Comparison of ENCODE assay signal across 8 cellular contexts in the genomic region with DNA sequence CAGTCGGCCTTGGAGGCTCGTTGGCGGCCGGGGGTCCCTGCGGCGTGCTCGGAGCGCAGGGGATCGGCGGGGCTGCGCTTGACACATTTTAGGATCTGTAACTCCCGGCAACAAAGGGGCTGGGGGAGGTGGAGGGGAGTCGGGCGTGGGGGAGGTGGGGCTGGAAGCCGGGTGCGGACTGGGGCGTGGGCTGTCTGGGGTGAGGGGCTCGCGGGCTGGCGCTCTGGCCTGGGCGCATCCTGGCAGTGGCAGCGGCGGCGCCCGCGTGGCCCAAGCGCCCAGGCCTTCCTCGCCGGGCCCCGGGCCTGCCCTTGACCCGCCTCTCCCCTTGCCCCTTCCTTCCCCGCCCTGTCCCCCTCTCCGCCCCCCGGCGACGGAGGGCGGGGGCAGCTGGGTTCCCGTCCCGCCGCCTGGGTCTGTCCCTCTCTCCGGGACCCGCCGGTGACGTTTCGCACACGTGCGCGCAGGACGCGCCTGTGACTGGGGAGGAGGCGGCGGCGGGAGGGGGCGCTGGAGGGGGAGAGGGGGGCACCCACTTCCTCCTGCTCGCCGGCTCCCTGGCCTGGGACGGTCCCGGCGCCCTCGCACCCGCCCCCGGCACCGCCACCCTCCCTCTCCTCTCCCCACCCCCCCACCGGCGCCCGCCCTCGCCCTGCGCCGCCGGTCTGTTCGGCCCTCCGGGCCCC. TPM values are rescaled to one million over a fixed set of nuclear protein-coding genes. Genes with fewer than 3 reads are reported as not detected.
DNase-seq lines count a peak whose midpoint lies in the region; ATAC-seq, FAIRE-seq and TF ChIP-seq lines count a peak whose summit lies in the region.

No MANE protein-coding gene starts in this region.

- peaks cover 48% of the 10 kb centered on the region for H3K79me2 ChIP-seq in osteoblast (ENCODE audit: insufficient read depth, low read length)

- H3K4me1 ChIP-seq in osteoblast (ENCODE audit: insufficient read depth, low read length) (peaks cover 7% of the 10 kb centered on the region), thoracic aorta (ENCODE audit: control insufficient read depth in 1 of 2, low read depth in 2 of 2) (peaks cover 0 to 4% of the 10 kb centered on the region in 2 donors)

- H3K27me3 ChIP-seq in osteoblast (ENCODE audit: insufficient read depth, low read length) = no peaks in the 10 kb centered on the region
- H3K27me3 ChIP-seq in thoracic aorta (replicated peaks; ENCODE audit: insufficient read depth) = no peaks in the 10 kb centered on the region

- peak overlapping the region; percentile 94 for H3K4me2 ChIP-seq in osteoblast (ENCODE audit: insufficient read depth, low read length)

- DNase-seq in GDM1 (lab: John Stamatoyannopoulos, UW) (peak; percentile 97), H54 (ENCODE audit: insufficient read length, low spot score) (peak; percentile 80), LoVo (ENCODE audit: low spot score) (peak; percentile 83), SK-N-DZ (ENCODE audit: low spot score) (peak; percentile 82), globus pallidus (ENCODE audit: low spot score) (peak; percentile 75), osteoblast (ENCODE audit: insufficient read length, low spot score, missing footprints) (peak; percentile 97), thoracic aorta (ENCODE audit: low spot score) (peak; percentile 70)
- peak; percentile 94 for DNase-seq in activated naive CD4-positive, alpha-beta T cell treated with anti-CD3 and anti-CD28 coated beads, Interleukin-2, amount 10 ng/mL, durations not matched to agents 7 days and 5 days

- peak; percentile 72 for TF ChIP-seq POLR2A in H54 (IDR thresholded peaks at IDR 0.05; ENCODE audit: low read depth, low read length)

- TF ChIP-seq CTCF in osteoblast (IDR thresholded peaks at IDR 0.05; ENCODE audit: extremely low read depth, low read depth, low read length) (no peak), thoracic aorta (IDR thresholded peaks at IDR 0.05) (no peak)

- H3K27me3 Mint-ChIP-seq in activated naive CD4-positive, alpha-beta T cell treated with anti-CD3 and anti-CD28 coated beads, Interleukin-2, amount 10 ng/mL, durations not matched to agents 7 days and 5 days = no peaks in the 10 kb centered on the region

- H3K27ac ChIP-seq in osteoblast (ENCODE audit: low read depth, low read length) (no peak overlapping the region), thoracic aorta (peak overlapping the region; percentile 86 to 95)

- H4K20me1 ChIP-seq in osteoblast (ENCODE audit: insufficient read depth, low read length) = peaks cover 20% of the 10 kb centered on the region

- H3K9me3 ChIP-seq in osteoblast (ENCODE audit: low read depth, low read length) = no peaks in the 10 kb centered on the region
- no peaks in the 10 kb centered on the region for H3K9me3 ChIP-seq in thoracic aorta

- peak; percentile 4 for ATAC-seq in thoracic aorta (ENCODE audit: insufficient number of reproducible peaks, low FRiP score, low read depth)

- H3K27ac Mint-ChIP-seq in activated naive CD4-positive, alpha-beta T cell treated with anti-CD3 and anti-CD28 coated beads, Interleukin-2, amount 10 ng/mL, durations not matched to agents 7 days and 5 days = peak overlapping the region; percentile 92

- H2AFZ ChIP-seq in osteoblast (ENCODE audit: low read length) = peak overlapping the region; percentile 39

- CTCF ChIA-PET in activated naive CD4-positive, alpha-beta T cell treated with anti-CD3 and anti-CD28 coated beads, Interleukin-2, amount 10 ng/mL, durations not matched to agents 7 days and 5 days (lab: Charles Lee) = interaction anchor here (1.4 to 3.1 kb wide), 7 partner anchors 84 to 191 kb away, joined by 3 to 32 read pairs (median 9); partner anchors contain the start of gene MBOAT1

- no peaks in the 10 kb centered on the region for H3K9me3 Mint-ChIP-seq in activated naive CD4-positive, alpha-beta T cell treated with anti-CD3 and anti-CD28 coated beads, Interleukin-2, amount 10 ng/mL, durations not matched to agents 7 days and 5 days

- H3K36me3 ChIP-seq in osteoblast (ENCODE audit: insufficient read depth, low read length) = peaks cover 10% of the 10 kb centered on the region
- no peaks in the 10 kb centered on the region for H3K36me3 ChIP-seq in thoracic aorta

- no peak for FAIRE-seq in H54 (lab: Jason Lieb, UNC)

- peak overlapping the region; percentile 87 for H3K4me3 ChIP-seq in osteoblast (ENCODE audit: insufficient read depth, low read length)
- peak overlapping the region; percentile 98 for H3K4me3 ChIP-seq in thoracic aorta

- H3K36me3 Mint-ChIP-seq in activated naive CD4-positive, alpha-beta T cell treated with anti-CD3 and anti-CD28 coated beads, Interleukin-2, amount 10 ng/mL, durations not matched to agents 7 days and 5 days = peaks cover 27% of the 10 kb centered on the region

- peaks cover 60% of the 10 kb centered on the region for H3K4me1 Mint-ChIP-seq in activated naive CD4-positive, alpha-beta T cell treated with anti-CD3 and anti-CD28 coated beads, Interleukin-2, amount 10 ng/mL, durations not matched to agents 7 days and 5 days

- H3K4me3 Mint-ChIP-seq in activated naive CD4-positive, alpha-beta T cell treated with anti-CD3 and anti-CD28 coated beads, Interleukin-2, amount 10 ng/mL, durations not matched to agents 7 days and 5 days = peak overlapping the region; percentile 93

RNA-seq across cellular contexts. Expression of gene E2F3, which starts 1.5 kb away (rescaled TPM):
- polyA plus RNA-seq in SK-N-DZ (2014; cell fraction: cytosol; rRNA removed) = 18.2 and 24.1 TPM in 2 replicates
- polyA plus RNA-seq in SK-N-DZ (2014; cell fraction: nucleus; rRNA removed) = 35.4 and 46.6 TPM in 2 replicates
- total RNA-seq in osteoblast = 6.2 and 7.4 TPM in 2 replicates
- total RNA-seq in thoracic aorta = 10 to 100 TPM in 1 of 2 donors, 1 to 10 TPM in 1; 6.5 to 12.4 TPM
